Comparison of ENCODE assay signal across 27 cellular contexts in the genomic region with DNA sequence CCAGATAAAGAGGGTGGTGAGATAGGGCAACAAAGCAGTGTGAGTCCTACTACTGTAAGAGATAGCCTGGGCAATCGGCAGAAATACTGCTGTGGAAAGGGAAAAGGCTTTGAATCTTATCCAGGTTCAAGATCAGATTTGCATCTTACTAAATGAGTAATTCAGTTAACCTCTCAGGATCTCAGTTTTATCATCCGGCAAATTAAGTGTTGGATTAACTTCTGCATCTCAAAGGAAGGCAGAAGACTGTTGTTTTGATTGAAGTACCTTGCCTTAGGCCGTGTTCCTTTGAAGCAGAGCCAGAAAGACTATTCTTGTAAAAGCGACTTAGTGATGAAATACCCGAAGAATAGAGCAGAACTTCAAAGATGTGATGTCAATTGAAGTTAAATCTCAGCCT.
DNase-seq lines count a peak whose midpoint lies in the region; ATAC-seq lines count a peak whose summit lies in the region.
"Had no signal": no experiment of that assay in that cellular context is flagged by ENCODE, and none has a peak within 500 bp of the region (broad histone marks: within the 10 kb centered on the region; RNA-seq: fewer than 3 reads in every experiment).

No MANE protein-coding gene starts in this region.

- ATAC-seq in HG03097 (IDR thresholded peaks at IDR 0.05; ENCODE audit: low FRiP score, unreplicated experiment), result no peak
- ATAC-seq: activated T-cell treated with anti-CD3 and anti-CD28 coated beads, Interleukin-2, amount 50 U/mL, for 4 hours; stimulated activated memory B cell treated with anti-CD40 and anti-IgM and Interleukin-4, amounts not matched to agents 10 μg/mL and 1 μg/mL and 100 μg/mL, for 72 hours; upper lobe of right lung; WTC11 had no signal

- DNase-seq in EL (peak; percentile 56), NCI-H226 (peak; percentile 47), fibroblast of peridontal ligament (ENCODE audit: extremely low read depth) (peak; percentile 24), renal cortical epithelial cell (ENCODE audit: low read depth) (peak; percentile 49), iPS-NIHi11 (ENCODE audit: low spot score) (no peak), NCI-H1694 treated with DMSO at 0.1 percent for 48 hours (lab: John Stamatoyannopoulos, UW) (no peak)
- DNase-seq: ACHN; activated gamma-delta T cell treated with Interleukin-2 at 50 U/mL for 16 hours; activated naive CD8-positive, alpha-beta T cell treated with anti-CD3 and anti-CD28 coated beads, Interleukin-2, amount 10 ng/mL, durations not matched to agents 7 days and 5 days; activated T-cell treated with anti-CD3 and anti-CD28 coated beads, Interleukin-2, amount 50 U/mL, for 4 hours; CD8-positive, alpha-beta memory T cell; central memory CD4-positive, alpha-beta T cell; cortex of kidney; effector memory CD4-positive, alpha-beta T cell; H9; lower lobe of right lung; NCI-H1048; NCI-H187; NCI-H2171; NCI-H510A; nephron progenitor cell; retina; substantia nigra; upper lobe of right lung had no signal

Comparison
In these comparisons a context has a peak if more than half of its experiments do, and no peak if none do; other contexts are left out.
1. DNase-seq: peak in EL (single experiment), NCI-H226 (single experiment), fibroblast of peridontal ligament (single experiment) and renal cortical epithelial cell (single experiment); none in iPS-NIHi11 (single experiment) and NCI-H1694 treated with DMSO at 0.1 percent for 48 hours (single experiment).